In genomic region chr9:133239533-133240090, GRCh38 we compare ENCODE assay signal across 16 cellular contexts. TPM values are rescaled to one million over a fixed set of nuclear protein-coding genes. Genes with fewer than 3 reads are reported as not detected.
A peak's percentile ranks its signal among the peaks of the same experiment; 100 is the strongest.
DNase-seq lines count a peak whose midpoint lies in the region; ATAC-seq, FAIRE-seq and TF ChIP-seq lines count a peak whose summit lies in the region.
"Had no signal": no experiment of that assay in that cellular context is flagged by ENCODE, and none has a peak within 500 bp of the region (broad histone marks: within the 10 kb centered on the region; RNA-seq: fewer than 3 reads in every experiment).

No MANE protein-coding gene starts in this region.

- CTCF ChIA-PET in WTC11 (lab: Charles Lee): interaction anchor here (0.9 to 4.0 kb wide), 26 partner anchors 8 to 785 kb away, joined by 3 to 153 read pairs (median 8); partner anchors contain the start of genes ABO, BRD3OS, CACFD1 and GTF3C5
- CTCF ChIA-PET in HepG2 (lab: Yijun Ruan, JAX; ENCODE audit: low intra/inter-chr PET ratio, low total read pairs): no interaction called here

- no TSS peak for BruUV-seq in HepG2 (replicated peaks; lab: Mats Ljungman, UMichigan)

- 65% methylated on average over 9 of the region's 18 CpGs for WGBS in HepG2 (ENCODE audit: low lambda C conversion rate)
- 81 to 91% (median 84%) methylated on average over 11 to 18 of the region's 18 CpGs for WGBS in stomach, 5 donors

- H3K4me1 ChIP-seq in HepG2 (ENCODE audit: insufficient read depth, low read length) (peaks cover 33% of the 10 kb centered on the region), stomach (peaks cover 14 to 21% (median 18%) of the 10 kb centered on the region in 4 donors)

- H3K27ac ChIP-seq in HepG2 (ENCODE audit: extremely low read length, insufficient read depth, low read length) (no peak overlapping the region), stomach (peak overlapping the region in 3 of 5 donors; percentile 56 to 70 (median 58))

- no peaks in the 10 kb centered on the region for H4K20me1 ChIP-seq in HepG2 (ENCODE audit: insufficient read depth, low read length)

- H3K27me3 ChIP-seq in HepG2 (ENCODE audit: control insufficient read depth in 1 of 2, insufficient read depth in 2 of 2, low read length in 2 of 2) (peaks cover 2 to 8% of the 10 kb centered on the region in 2 experiments; a peak in 2 of 5 replicates), stomach (peaks cover 0 to 55% (median 0%) of the 10 kb centered on the region in 3 donors)

- no peak for TF ChIP-seq CTCF in GM13976 (IDR thresholded peaks at IDR 0.05; ENCODE audit: borderline replicate concordance, control extremely low read depth, extremely low read depth, insufficient read depth, missing control alignments)
- no peak for TF ChIP-seq CTCF in WTC11 (IDR thresholded peaks at IDR 0.05)
- no peak for TF ChIP-seq CTCF in HepG2 (CRISPR knock-in tag; IDR thresholded peaks at IDR 0.05)
- TF ChIP-seq CTCF in stomach (IDR thresholded peaks at IDR 0.05): no peak

- ATAC-seq in WTC11 (no peak), HepG2 (no peak), HG03280 (IDR thresholded peaks at IDR 0.05; ENCODE audit: unreplicated experiment) (no peak)

- H3K27ac Mint-ChIP-seq in WTC11: no peak overlapping the region
- H3K27ac Mint-ChIP-seq: activated CD8-positive, alpha-beta T cell treated with anti-CD3 and anti-CD28 coated beads for 36 hours had no signal

- peak overlapping the region; percentile 71; the same call in 1 of the 2 replicates for H3K4me3 Mint-ChIP-seq in WTC11

- peak; percentile 39 for DNase-seq in GM13976 (ENCODE audit: low spot score)
- no peak for DNase-seq in WTC11 (ENCODE audit: low spot score)
- no peak for DNase-seq in HepG2 (ENCODE audit: low spot score)
- DNase-seq in stomach: peak; percentile 22
- no peak for DNase-seq in stimulated activated CD4-positive, alpha-beta T cell treated with anti-CD3 and anti-CD28 coated beads, Interleukin-12 subunit alpha, Interleukin-12 subunit beta, amount 100 ng/mL, for 4 hours
- no peak for DNase-seq in activated gamma-delta T cell treated with Interleukin-2 at 50 U/mL for 16 hours
- DNase-seq in COLO668 (lab: John Stamatoyannopoulos, UW; ENCODE audit: unreplicated experiment): no peak
- DNase-seq: cerebellar nuclear complex had no signal

- H3K4me1 Mint-ChIP-seq in WTC11: peaks cover 4% of the 10 kb centered on the region
- H3K4me1 Mint-ChIP-seq: endodermal cell had no signal

- FAIRE-seq in HepG2 (lab: Jason Lieb, UNC): no peak

- TF ChIP-seq EP300 in HepG2 (IDR thresholded peaks at IDR 0.05; ENCODE audit: low read depth in 2 of 2, low read length in 2 of 2) (no peak), HepG2 (CRISPR knock-in tag; IDR thresholded peaks at IDR 0.05; ENCODE audit: borderline replicate concordance) (no peak), stomach (IDR thresholded peaks at IDR 0.05) (no peak)

- no peaks in the 10 kb centered on the region for H3K79me2 ChIP-seq in HepG2 (ENCODE audit: insufficient read depth, low read length)

- no peaks in the 10 kb centered on the region for H3K9me3 ChIP-seq in HepG2 (ENCODE audit: low read length)
- H3K9me3 ChIP-seq in stomach: no peaks in the 10 kb centered on the region

- POLR2A ChIA-PET in WTC11 (lab: Charles Lee): interaction anchor here (1.5 to 1.6 kb wide), 2 partner anchors 51 to 90 kb away, joined by 6 to 7 read pairs; no protein-coding TSS in a partner anchor
- POLR2A ChIA-PET in HepG2 (lab: Yijun Ruan, JAX): interaction anchor here (1.2 kb wide), 1 partner anchor 221 kb away, joined by 3 read pairs; no protein-coding TSS in a partner anchor

- in situ Hi-C loops in GM13976 (cut with MboI; ENCODE audit: low sequenced_read_pairs, unreplicated experiment) (no loop called here), HepG2 (cut with HindIII; ENCODE audit: extremely low pct_ligation_motif_present, low pct_unique_long_range_greater_than_20kb) (loop anchor here (10.0 kb wide), 1 partner anchor 85 kb away; no protein-coding TSS in a partner anchor)

- H3K36me3 Mint-ChIP-seq in WTC11: no peaks in the 10 kb centered on the region
- H3K36me3 Mint-ChIP-seq: naive thymus-derived CD8-positive, alpha-beta T cell had no signal

- no peak for TF ChIP-seq RAD21 in HepG2 (CRISPR knock-in tag; IDR thresholded peaks at IDR 0.05)

- intact Hi-C loops in HepG2 (cut with micrococcal nuclease; ENCODE audit: unreplicated experiment): no loop called here
- intact Hi-C loops in stomach (cut with DNase I; ENCODE audit: low total_unique reads): no loop called here

- peak overlapping the region; percentile 83; the same call in 1 of the 2 replicates for H3K4me2 ChIP-seq in HepG2 (ENCODE audit: low read depth, low read length)

- no peaks in the 10 kb centered on the region for H3K9me3 Mint-ChIP-seq in WTC11
- H3K9me3 Mint-ChIP-seq: activated CD8-positive, alpha-beta T cell treated with anti-CD3 and anti-CD28 coated beads for 36 hours; endodermal cell; naive thymus-derived CD8-positive, alpha-beta T cell had no signal

- no peak overlapping the region for H2AFZ ChIP-seq in HepG2 (ENCODE audit: low read length)

- H3K36me3 ChIP-seq in HepG2 (replicated peaks in 1 of 2; ENCODE audit: control insufficient read depth in 1 of 2, insufficient read depth in 2 of 2, low read length in 2 of 2): no peaks in the 10 kb centered on the region
- no peaks in the 10 kb centered on the region for H3K36me3 ChIP-seq in stomach

- TF ChIP-seq POLR2A in HepG2 (IDR thresholded peaks at IDR 0.05; ENCODE audit: insufficient read depth in 1 of 2, low read depth in 2 of 2, low read length in 2 of 2) (no peak), stomach (IDR thresholded peaks at IDR 0.05) (no peak)

- H3K27me3 Mint-ChIP-seq in WTC11 (ENCODE audit: low read depth): peaks cover 32% of the 10 kb centered on the region

- no peak overlapping the region for H3K9ac ChIP-seq in HepG2 (ENCODE audit: insufficient read depth, low read depth, low read length)

- H3K4me3 ChIP-seq in HepG2 (replicated peaks in 1 of 3; ENCODE audit: insufficient read depth in 1 of 3, low read depth in 2 of 3, low read length in 3 of 3): peak overlapping the region in 1 of 3 experiments; percentile 69; a peak in 1 of 6 replicates
- peak overlapping the region in 1 of 4 donors; percentile 39 for H3K4me3 ChIP-seq in stomach

TF ChIP-seq in WTC11, 78 proteins besides CTCF, POLR2A, EP300 and RAD21 (continues in another document):
- TF ChIP-seq TEAD1 (CRISPR knock-in tag; IDR thresholded peaks at IDR 0.05): no peak

RNA-seq across cellular contexts. Expression of gene OBP2B, which starts 30.6 kb away (rescaled TPM):
- total RNA-seq in WTC11 (2021) (not detected in 3 replicates), HepG2 (2016; rRNA removed; fragmentation: Illumina TruSeq; extraction: Trizol) (not detected in 2 replicates), stomach (not detected)
- not detected in 2 replicates for total RNA-seq in HepG2 (2016; cell fraction: cytosol; rRNA removed; fragmentation: Illumina TruSeq; extraction: Trizol; ENCODE audit: low read depth)
- total RNA-seq in HepG2 (2016; cell fraction: insoluble cytoplasmic fraction; rRNA removed; fragmentation: Illumina TruSeq; extraction: Trizol): not detected in 2 replicates
- total RNA-seq in HepG2 (2016; cell fraction: membrane; rRNA removed; fragmentation: Illumina TruSeq; extraction: Trizol): not detected in 2 replicates
- not detected in 2 replicates for total RNA-seq in HepG2 (2016; cell fraction: nucleus; rRNA removed; fragmentation: Illumina TruSeq; extraction: Trizol)
- polyA plus RNA-seq in HepG2 (2011; rRNA removed) (not detected in 2 replicates), stomach (not detected)
- polyA plus RNA-seq in HepG2 (2011; cell fraction: cytosol; rRNA removed): not detected in 2 replicates
- not detected in 2 replicates for polyA plus RNA-seq in HepG2 (2011; cell fraction: nucleus; rRNA removed)
- not detected in 2 replicates for polyA plus RNA-seq in HepG2 (2012)
- polyA plus RNA-seq in HepG2 (2016; cell fraction: cytosol; fragmentation: Illumina TruSeq; extraction: Trizol; ENCODE audit: low read depth): not detected in 2 replicates
- polyA plus RNA-seq in HepG2 (2016; cell fraction: insoluble cytoplasmic fraction; fragmentation: Illumina TruSeq; extraction: Trizol; ENCODE audit: low read depth): not detected in 2 replicates
- polyA plus RNA-seq in HepG2 (2016; cell fraction: membrane; fragmentation: Illumina TruSeq; extraction: Trizol; ENCODE audit: low read depth): not detected in 2 replicates
- not detected in 2 replicates for polyA plus RNA-seq in HepG2 (2016; cell fraction: nucleus; fragmentation: Illumina TruSeq; extraction: Trizol; ENCODE audit: insufficient read depth, low read depth)
- not detected in 2 replicates for polyA minus RNA-seq in HepG2 (2011; rRNA and poly(A)+ RNA removed; ENCODE audit: low replicate concordance)
- polyA minus RNA-seq in HepG2 (2011; cell fraction: cytosol; rRNA and poly(A)+ RNA removed): not detected in 2 replicates
- polyA minus RNA-seq in HepG2 (2011; cell fraction: nucleus; rRNA and poly(A)+ RNA removed): not detected in 2 replicates
- total RNA-seq: activated CD8-positive, alpha-beta T cell treated with anti-CD3 and anti-CD28 coated beads for 36 hours; endodermal cell; fibroblast of villous mesenchyme; naive thymus-derived CD8-positive, alpha-beta T cell; RPMI7951; subcutaneous adipose tissue had no signal
- polyA plus RNA-seq: BJ; naive thymus-derived CD8-positive, alpha-beta T cell had no signal

RNA-seq across cellular contexts. Expression of gene ABO, which starts 35.4 kb away (rescaled TPM):
- 0.15 to 0.39 TPM (median 0.25 TPM) in 3 replicates for total RNA-seq in WTC11 (2021)
- not detected in 2 replicates for total RNA-seq in HepG2 (2016; rRNA removed; fragmentation: Illumina TruSeq; extraction: Trizol)
- total RNA-seq in HepG2 (2016; cell fraction: cytosol; rRNA removed; fragmentation: Illumina TruSeq; extraction: Trizol; ENCODE audit: low read depth): not detected in 2 replicates
- total RNA-seq in HepG2 (2016; cell fraction: insoluble cytoplasmic fraction; rRNA removed; fragmentation: Illumina TruSeq; extraction: Trizol): 0.11 TPM in 1 of 2 replicates, not detected in the other
- total RNA-seq in HepG2 (2016; cell fraction: membrane; rRNA removed; fragmentation: Illumina TruSeq; extraction: Trizol): not detected in 2 replicates
- total RNA-seq in HepG2 (2016; cell fraction: nucleus; rRNA removed; fragmentation: Illumina TruSeq; extraction: Trizol): not detected in 2 replicates
- polyA plus RNA-seq in HepG2 (2011; rRNA removed): not detected in 2 replicates
- not detected in 2 replicates for polyA plus RNA-seq in HepG2 (2011; cell fraction: cytosol; rRNA removed)
- polyA plus RNA-seq in HepG2 (2011; cell fraction: nucleus; rRNA removed): not detected in 2 replicates
- polyA plus RNA-seq in HepG2 (2012): not detected in 2 replicates
- not detected in 2 replicates for polyA plus RNA-seq in HepG2 (2016; cell fraction: cytosol; fragmentation: Illumina TruSeq; extraction: Trizol; ENCODE audit: low read depth)
- polyA plus RNA-seq in HepG2 (2016; cell fraction: insoluble cytoplasmic fraction; fragmentation: Illumina TruSeq; extraction: Trizol; ENCODE audit: low read depth): 0.10 TPM in 2 replicates
- not detected in 2 replicates for polyA plus RNA-seq in HepG2 (2016; cell fraction: membrane; fragmentation: Illumina TruSeq; extraction: Trizol; ENCODE audit: low read depth)
- polyA plus RNA-seq in HepG2 (2016; cell fraction: nucleus; fragmentation: Illumina TruSeq; extraction: Trizol; ENCODE audit: insufficient read depth, low read depth): 0.18 and 0.21 TPM in 2 replicates
- 0.26 and 1.7 TPM in 2 replicates for polyA minus RNA-seq in HepG2 (2011; rRNA and poly(A)+ RNA removed; ENCODE audit: low replicate concordance)
- polyA minus RNA-seq in HepG2 (2011; cell fraction: cytosol; rRNA and poly(A)+ RNA removed): not detected in 2 replicates
- polyA minus RNA-seq in HepG2 (2011; cell fraction: nucleus; rRNA and poly(A)+ RNA removed): not detected in 2 replicates
- total RNA-seq in stomach: 10 to 100 TPM in 2 of 5 donors, 1 to 10 TPM in 2, under 1 TPM in 1; 0.72 to 67.1 (median 4.8) TPM
- polyA plus RNA-seq in stomach: 10 to 100 TPM in 1 of 3 donors, 1 to 10 TPM in 2; 1.6 to 11.0 (median 3.4) TPM
- total RNA-seq: activated CD8-positive, alpha-beta T cell treated with anti-CD3 and anti-CD28 coated beads for 36 hours; fibroblast of villous mesenchyme; naive thymus-derived CD8-positive, alpha-beta T cell; RPMI7951 had no signal
- polyA plus RNA-seq: BJ; naive thymus-derived CD8-positive, alpha-beta T cell had no signal

Comparison
In these comparisons a context has a peak if more than half of its experiments do, and no peak if none do; other contexts are left out.
1. DNase-seq: peak in GM13976 (single experiment) and stomach (single experiment); none in WTC11 (single experiment), HepG2 (single experiment), stimulated activated CD4-positive, alpha-beta T cell treated with anti-CD3 and anti-CD28 coated beads, Interleukin-12 subunit alpha, Interleukin-12 subunit beta, amount 100 ng/mL, for 4 hours (single experiment), activated gamma-delta T cell treated with Interleukin-2 at 50 U/mL for 16 hours (single experiment) and COLO668 (single experiment).